Comparison of ENCODE assay signal across 29 cellular contexts in genomic region chr6:169088761-169089160, GRCh38.
"Had no signal": no experiment of that assay in that cellular context is flagged by ENCODE, and none has a peak within 500 bp of the region (broad histone marks: within the 10 kb centered on the region; RNA-seq: fewer than 3 reads in every experiment).

No MANE protein-coding gene starts in this region.

- H3K36me3 Mint-ChIP-seq: activated naive CD4-positive, alpha-beta T cell treated with anti-CD3 and anti-CD28 coated beads, Interleukin-2, amount 10 ng/mL, durations not matched to agents 7 days and 5 days had no signal

- H3K4me3 Mint-ChIP-seq: activated CD4-positive, alpha-beta memory T cell treated with anti-CD3 and anti-CD28 coated beads, Interleukin-2, amount 10 ng/mL, durations not matched to agents 7 days and 5 days; activated CD4-positive, alpha-beta T cell treated with anti-CD3 and anti-CD28 coated beads for 36 hours; activated CD4-positive, alpha-beta T cell treated with anti-CD3 and anti-CD28 coated beads, Interleukin-2, amount 10 ng/mL, durations not matched to agents 24 days and 14 days; activated naive CD4-positive, alpha-beta T cell treated with anti-CD3 and anti-CD28 coated beads, Interleukin-2, amount 10 ng/mL, durations not matched to agents 7 days and 5 days; activated naive CD8-positive, alpha-beta T cell treated with anti-CD3 and anti-CD28 coated beads, Interleukin-2, amount 10 ng/mL, durations not matched to agents 7 days and 5 days; activated T-cell treated with anti-CD3 and anti-CD28 coated beads, Interleukin-2, amount 50 U/mL, for 24 hours; activated T-cell treated with anti-CD3 and anti-CD28 coated beads, Interleukin-2, amount 50 U/mL, for 72 hours; brain; dendritic cell treated with granulocyte-macrophage colony-stimulating factor and Interleukin-4, amounts not matched to agents 40 ng/mL and 50 ng/mL, for 4 days; endodermal cell had no signal

- H3K27ac Mint-ChIP-seq: activated CD4-positive, alpha-beta memory T cell treated with anti-CD3 and anti-CD28 coated beads, Interleukin-2, amount 10 ng/mL, durations not matched to agents 7 days and 5 days; activated CD4-positive, alpha-beta T cell treated with anti-CD3 and anti-CD28 coated beads for 36 hours; activated CD4-positive, alpha-beta T cell treated with anti-CD3 and anti-CD28 coated beads, Interleukin-2, amount 10 ng/mL, durations not matched to agents 24 days and 14 days; activated naive CD4-positive, alpha-beta T cell treated with anti-CD3 and anti-CD28 coated beads, Interleukin-2, amount 10 ng/mL, durations not matched to agents 7 days and 5 days; activated naive CD4-positive, alpha-beta T cell treated with anti-CD3 and anti-CD28 coated beads, Interleukin-2, amount 50 U/mL, for 72 hours; activated naive CD8-positive, alpha-beta T cell treated with anti-CD3 and anti-CD28 coated beads, Interleukin-2, amount 10 ng/mL, durations not matched to agents 7 days and 5 days; activated T-cell treated with anti-CD3 and anti-CD28 coated beads, Interleukin-2, amount 50 U/mL, for 24 hours; activated T-cell treated with anti-CD3 and anti-CD28 coated beads, Interleukin-2, amount 50 U/mL, for 72 hours; brain; dendritic cell treated with granulocyte-macrophage colony-stimulating factor and Interleukin-4, amounts not matched to agents 40 ng/mL and 50 ng/mL, for 4 days; endodermal cell had no signal

- H3K4me1 Mint-ChIP-seq: activated CD4-positive, alpha-beta memory T cell treated with anti-CD3 and anti-CD28 coated beads, Interleukin-2, amount 10 ng/mL, durations not matched to agents 7 days and 5 days; activated CD4-positive, alpha-beta T cell treated with anti-CD3 and anti-CD28 coated beads for 36 hours; activated CD4-positive, alpha-beta T cell treated with anti-CD3 and anti-CD28 coated beads, Interleukin-2, amount 10 ng/mL, durations not matched to agents 24 days and 14 days; activated naive CD4-positive, alpha-beta T cell treated with anti-CD3 and anti-CD28 coated beads, Interleukin-2, amount 10 ng/mL, durations not matched to agents 7 days and 5 days; activated naive CD8-positive, alpha-beta T cell treated with anti-CD3 and anti-CD28 coated beads, Interleukin-2, amount 10 ng/mL, durations not matched to agents 7 days and 5 days; brain; endodermal cell had no signal

- H3K27me3 Mint-ChIP-seq: activated CD4-positive, alpha-beta memory T cell treated with anti-CD3 and anti-CD28 coated beads, Interleukin-2, amount 10 ng/mL, durations not matched to agents 7 days and 5 days; activated CD4-positive, alpha-beta T cell treated with anti-CD3 and anti-CD28 coated beads, Interleukin-2, amount 10 ng/mL, durations not matched to agents 24 days and 14 days; activated naive CD4-positive, alpha-beta T cell treated with anti-CD3 and anti-CD28 coated beads, Interleukin-2, amount 10 ng/mL, durations not matched to agents 7 days and 5 days; brain; dendritic cell treated with granulocyte-macrophage colony-stimulating factor and Interleukin-4, amounts not matched to agents 40 ng/mL and 50 ng/mL, for 4 days had no signal

- H3K4me1 ChIP-seq: ascending aorta, breast epithelium, foreskin keratinocyte, gastrocnemius medialis had no signal

- H3K36me3 ChIP-seq: ascending aorta, breast epithelium, cardiac muscle cell, gastrocnemius medialis had no signal

- H3K27me3 ChIP-seq: ascending aorta, breast epithelium, cardiac muscle cell, dorsolateral prefrontal cortex, foreskin keratinocyte, gastrocnemius medialis had no signal

- DNase-seq: activated CD4-positive, alpha-beta memory T cell treated with anti-CD3 and anti-CD28 coated beads, Interleukin-2, amount 10 ng/mL, durations not matched to agents 7 days and 5 days; activated CD4-positive, alpha-beta T cell treated with anti-CD3 and anti-CD28 coated beads for 36 hours; activated CD4-positive, alpha-beta T cell treated with anti-CD3 and anti-CD28 coated beads, Interleukin-2, amount 10 ng/mL, durations not matched to agents 24 days and 14 days; activated CD4-positive, CD25-positive, alpha-beta regulatory T cell; activated CD4-positive, CD25-positive, alpha-beta regulatory T cell treated with anti-CD3 and anti-CD28 coated beads, Interleukin-2, amount 50 U/mL, for 72 hours; activated CD8-positive, alpha-beta memory T cell treated with anti-CD3 and anti-CD28 coated beads, Interleukin-2, amount 50 U/mL, for 48 hours; activated gamma-delta T cell; activated naive CD4-positive, alpha-beta T cell; activated naive CD4-positive, alpha-beta T cell treated with anti-CD3 and anti-CD28 coated beads, Interleukin-2, amount 10 ng/mL, durations not matched to agents 7 days and 5 days; activated naive CD8-positive, alpha-beta T cell treated with anti-CD3 and anti-CD28 coated beads, Interleukin-2, amount 10 ng/mL, durations not matched to agents 7 days and 5 days; activated T-cell treated with anti-CD3 and anti-CD28 coated beads for 4 hours; activated T-cell treated with anti-CD3 and anti-CD28 coated beads, Interleukin-2, amount 50 U/mL, for 24 hours; activated T-cell treated with anti-CD3 and anti-CD28 coated beads, Interleukin-2, amount 50 U/mL, for 72 hours; central memory CD4-positive, alpha-beta T cell; cerebellar nuclear complex; dorsolateral prefrontal cortex; effector memory CD4-positive, alpha-beta T cell; endodermal cell; foreskin keratinocyte; gastrocnemius medialis; glutamatergic neuron; T-helper 9 cell had no signal

- H3K27ac ChIP-seq: ascending aorta, breast epithelium, cardiac muscle cell, coronary artery, dorsolateral prefrontal cortex, foreskin keratinocyte, gastrocnemius medialis had no signal

- H3K9me3 ChIP-seq: ascending aorta had no signal

- H3K4me3 ChIP-seq: ascending aorta, breast epithelium, cardiac muscle cell, coronary artery, dorsolateral prefrontal cortex, gastrocnemius medialis had no signal
